26 cellular contexts compared by ENCODE assay signal in the genomic region with DNA sequence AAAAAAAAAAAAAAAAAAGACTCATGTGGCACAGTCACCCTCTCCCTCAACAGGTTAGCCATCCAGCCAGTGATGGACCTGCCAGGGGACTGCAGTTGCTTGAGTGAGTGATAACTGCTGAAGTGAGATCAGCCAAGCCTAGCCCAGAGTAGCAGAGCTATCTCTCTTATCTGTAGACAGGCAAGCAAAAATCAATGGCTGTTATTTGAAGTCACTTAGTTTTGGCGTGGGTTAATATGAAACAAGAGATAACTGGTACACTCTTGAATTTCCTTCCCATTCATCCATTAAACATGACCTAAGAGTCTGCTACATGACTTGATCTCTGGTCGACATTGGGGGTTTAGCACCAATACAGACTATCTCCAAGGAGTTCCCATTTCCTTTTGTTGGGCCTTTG.
"Had no signal": no experiment of that assay in that cellular context is flagged by ENCODE, and none has a peak within 500 bp of the region (broad histone marks: within the 10 kb centered on the region; RNA-seq: fewer than 3 reads in every experiment).

No MANE protein-coding gene starts in this region.

- FAIRE-seq: colon had no signal

- H3K36me3 ChIP-seq: gastrocnemius medialis, lower lobe of right lung, neural progenitor cell, stomach, tibial artery had no signal

- ATAC-seq: esophagus mucosa; gastrocnemius medialis; left colon; left ventricle myocardium superior; lower lobe of right lung; mucosa of descending colon; naive thymus-derived CD4-positive, alpha-beta T cell; sciatic nerve; stimulated activated effector memory CD8-positive, alpha-beta T cell treated with anti-CD3 and anti-CD28 coated beads, Interleukin-12 subunit alpha, Interleukin-12 subunit beta, amount 100 ng/mL, for 72 hours had no signal

- H3K9ac ChIP-seq: neural progenitor cell, parathyroid adenoma had no signal

- H3K9me3 ChIP-seq: gastrocnemius medialis, lower lobe of right lung, mucosa of descending colon, stomach, tibial artery had no signal

- H2AFZ ChIP-seq: neural progenitor cell, parathyroid adenoma had no signal

- H3K4me3 ChIP-seq: dorsolateral prefrontal cortex, gastrocnemius medialis, lower lobe of right lung, mucosa of descending colon, neural progenitor cell, smooth muscle cell, stomach, tibial artery had no signal

- H3K27ac ChIP-seq: dorsolateral prefrontal cortex, gastrocnemius medialis, lower lobe of right lung, neural progenitor cell, parathyroid adenoma, stomach, tibial artery had no signal

- H3K79me2 ChIP-seq: parathyroid adenoma had no signal

- H3K27me3 ChIP-seq: dorsolateral prefrontal cortex, gastrocnemius medialis, neural progenitor cell, stomach, tibial artery had no signal

- H3K4me1 ChIP-seq: gastrocnemius medialis, lower lobe of right lung, neural progenitor cell, parathyroid adenoma, stomach had no signal

- H3K4me2 ChIP-seq: neural progenitor cell, smooth muscle cell had no signal

- DNase-seq: dorsolateral prefrontal cortex; effector CD4-positive, alpha-beta T cell; foreskin fibroblast; gastrocnemius medialis; head of caudate nucleus; hippocampal formation; islet precursor cell; kidney glomerular epithelial cell; left colon; left ventricle myocardium superior; lower lobe of right lung; mucosa of descending colon; naive thymus-derived CD4-positive, alpha-beta T cell; stimulated activated CD4-positive, alpha-beta T cell treated with anti-CD3 and anti-CD28 coated beads, Interleukin-12 subunit alpha, Interleukin-12 subunit beta, amount 100 ng/mL, for 4 hours; stimulated activated CD4-positive, alpha-beta T cell treated with anti-CD3 and anti-CD28 coated beads, Interleukin-2, amount 100 ng/mL, for 24 hours; stimulated activated CD4-positive, alpha-beta T cell treated with anti-CD3 and anti-CD28 coated beads, Interleukin-4, amount 100 ng/mL, for 24 hours; stimulated activated naive CD4-positive, alpha-beta T cell treated with Interleukin-2 at 50 U/mL for 16 hours; stomach; tibial artery had no signal
